Comparison of ENCODE assay signal across 28 cellular contexts in the genomic region with DNA sequence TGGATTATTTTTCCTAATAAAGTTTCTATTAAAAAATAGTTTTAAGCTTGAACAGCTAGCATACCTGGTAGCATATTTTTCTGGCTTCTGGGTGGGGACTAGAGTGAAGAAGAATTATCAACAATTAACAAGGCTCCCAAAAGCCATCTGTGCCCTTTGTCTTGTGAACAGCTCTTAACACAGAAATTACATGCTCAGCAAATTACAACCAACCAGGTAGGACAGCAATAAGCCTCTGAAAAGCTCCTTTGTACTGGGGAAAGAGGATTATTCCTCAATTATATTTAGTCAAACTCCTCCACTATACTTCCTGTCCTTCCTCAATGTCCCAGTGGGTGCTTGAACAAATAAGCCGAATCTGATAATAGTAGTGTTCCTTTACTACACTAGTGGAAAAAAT.
A peak's percentile ranks its signal among the peaks of the same experiment; 100 is the strongest.
DNase-seq lines count a peak whose midpoint lies in the region; ATAC-seq and TF ChIP-seq lines count a peak whose summit lies in the region.
"Had no signal": no experiment of that assay in that cellular context is flagged by ENCODE, and none has a peak within 500 bp of the region (broad histone marks: within the 10 kb centered on the region; RNA-seq: fewer than 3 reads in every experiment).

No MANE protein-coding gene starts in this region.

- H3K27ac ChIP-seq in WERI-Rb-1, result peak overlapping the region; percentile 53
- H3K27ac ChIP-seq: dorsolateral prefrontal cortex, heart left ventricle, left ventricle myocardium inferior, right atrium auricular region, VCaP had no signal

- no peak for ATAC-seq in GM18870 (IDR thresholded peaks at IDR 0.05; ENCODE audit: unreplicated experiment)
- ATAC-seq: activated T-helper 17 cell treated with anti-CD3 and anti-CD28 coated beads, Interleukin-2, amount 50 U/mL, for 72 hours; GM12878; heart left ventricle had no signal

- H3K27me3 ChIP-seq in WERI-Rb-1 (ENCODE audit: insufficient read depth, low read depth, severe bottlenecking), result no peaks in the 10 kb centered on the region
- H3K27me3 ChIP-seq: dorsolateral prefrontal cortex, heart left ventricle, right atrium auricular region had no signal

- TF ChIP-seq CTCF in WERI-Rb-1 (IDR thresholded peaks at IDR 0.05; ENCODE audit: low read depth, low read length), result no peak

- no peaks in the 10 kb centered on the region for H3K9me3 ChIP-seq in WERI-Rb-1 (ENCODE audit: severe bottlenecking)
- H3K9me3 ChIP-seq: heart left ventricle, left ventricle myocardium inferior, right atrium auricular region had no signal

- H3K36me3 ChIP-seq in WERI-Rb-1, result no peaks in the 10 kb centered on the region
- H3K36me3 ChIP-seq: heart left ventricle, left ventricle myocardium inferior, right atrium auricular region had no signal

- H3K4me3 ChIP-seq in WERI-Rb-1 (ENCODE audit: low read depth, low read length), result no peak overlapping the region
- H3K4me3 ChIP-seq: dorsolateral prefrontal cortex, GM12878, heart left ventricle, left ventricle myocardium inferior, right atrium auricular region, smooth muscle cell had no signal

- peak; percentile 41 for DNase-seq in COR-L47 (lab: John Stamatoyannopoulos, UW)
- peak; percentile 9 to 83 (median 34) for DNase-seq in NCI-H1417 (lab: John Stamatoyannopoulos, UW)
- DNase-seq in NCI-H345 (lab: John Stamatoyannopoulos, UW), result peak; percentile 14
- DNase-seq in WERI-Rb-1, result no peak
- DNase-seq in DMS114 treated with DMSO at 0.1 percent for 48 hours (lab: John Stamatoyannopoulos, UW; ENCODE audit: unreplicated experiment), result no peak
- no peak for DNase-seq in NCI-H526 treated with DMSO at 0.1 percent for 48 hours (lab: John Stamatoyannopoulos, UW)
- DNase-seq: ACHN; activated CD4-positive, alpha-beta T cell treated with anti-CD3 and anti-CD28 coated beads for 48 hours; amniotic stem cell; CD4-positive, alpha-beta memory T cell; DMS 273 treated with DMSO at 0.1 percent for 48 hours; dorsolateral prefrontal cortex; foreskin melanocyte; H9; heart left ventricle; islet precursor cell; Kasumi-1; left ventricle myocardium inferior; mesenchymal stem cell; NCI-H2029; SIG-M5; stimulated activated naive CD4-positive, alpha-beta T cell treated with Interleukin-2 at 50 U/mL for 16 hours had no signal

Comparison
In these comparisons a context has a peak if more than half of its experiments do, and no peak if none do; other contexts are left out.
1. DNase-seq: peak in COR-L47 (single experiment), NCI-H1417 (3 of 3) and NCI-H345 (single experiment); none in WERI-Rb-1 (single experiment), DMS114 treated with DMSO at 0.1 percent for 48 hours (single experiment) and NCI-H526 treated with DMSO at 0.1 percent for 48 hours (single experiment).